In genomic region chr12:47816646-47817271, GRCh38 we compare ENCODE assay signal across 3 cellular contexts.
TF ChIP-seq lines count a peak whose summit lies in the region.

No MANE protein-coding gene starts in this region.

TF ChIP-seq in SK-N-SH, 30 proteins besides CTCF, POLR2A, EP300 and RAD21:
- TF ChIP-seq RXRA (IDR thresholded peaks at IDR 0.05; ENCODE audit: borderline replicate concordance, low read depth) = no peak
- no peak for TF ChIP-seq RCOR1 (IDR thresholded peaks at IDR 0.05; ENCODE audit: low read length)

TF ChIP-seq in SK-N-SH treated with all-trans-retinoic acid at 6 μM for 48 hours, 23 proteins besides CTCF, POLR2A, EP300 and RAD21:
- TF ChIP-seq PPARA (CRISPR knock-in tag; IDR thresholded peaks at IDR 0.05; ENCODE audit: borderline replicate concordance) = no peak
- TF ChIP-seq GLIS3 (CRISPR knock-in tag; IDR thresholded peaks at IDR 0.05) = no peak
- TF ChIP-seq ZFP30 (CRISPR knock-in tag; IDR thresholded peaks at IDR 0.05) = no peak

TF ChIP-seq in K562, 482 proteins besides CTCF, POLR2A, EP300 and RAD21:
- TF ChIP-seq ZNF263 (CRISPR knock-in tag; IDR thresholded peaks at IDR 0.05; ENCODE audit: borderline replicate concordance) (no peak), ZNF551 (CRISPR knock-in tag; IDR thresholded peaks at IDR 0.05) (no peak), SRSF1 (IDR thresholded peaks at IDR 0.05; ENCODE audit: low read depth, low read length) (no peak), COPS2 (conservative IDR thresholded peaks at IDR 0.05) (no peak), ZNF347 (CRISPR knock-in tag; IDR thresholded peaks at IDR 0.05; ENCODE audit: low read depth) (no peak), RBFOX2 (IDR thresholded peaks at IDR 0.05; ENCODE audit: low read depth, low read length) (peak; percentile 33; the same call in 1 of the 2 replicates)
